Comparison of ENCODE assay signal across 11 cellular contexts in the genomic region with DNA sequence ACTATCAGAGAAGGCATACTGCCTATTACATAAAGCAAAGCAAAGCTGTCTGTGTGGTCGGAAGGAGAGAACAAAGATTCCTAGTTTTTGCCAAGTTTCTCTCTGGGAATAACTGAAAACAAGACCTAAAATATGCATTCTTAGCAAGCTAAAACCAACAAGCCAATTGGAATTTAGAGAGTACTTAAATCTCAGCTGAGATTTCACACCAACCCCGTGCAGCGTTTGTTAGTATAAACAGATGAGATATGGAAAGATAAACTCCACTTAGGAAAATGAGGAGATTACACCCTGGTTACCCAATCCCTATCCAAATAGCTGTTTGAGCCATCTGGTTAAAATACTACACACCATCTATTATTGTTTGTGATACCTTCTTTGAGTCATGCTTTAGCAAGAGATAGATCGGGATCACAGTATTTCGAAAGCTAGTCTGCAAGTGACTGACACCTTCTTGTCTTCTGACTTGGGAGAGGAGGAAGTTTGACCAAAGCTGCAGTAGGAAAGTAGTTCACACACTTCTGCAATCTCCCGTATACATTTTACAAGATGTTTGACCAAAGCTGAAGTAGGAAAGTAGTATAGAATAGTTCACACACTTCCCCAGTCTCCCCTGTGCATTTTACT. TPM values are rescaled to one million over a fixed set of nuclear protein-coding genes. Genes with fewer than 3 reads are reported as not detected.
A peak's percentile ranks its signal among the peaks of the same experiment; 100 is the strongest.
DNase-seq lines count a peak whose midpoint lies in the region; ATAC-seq and TF ChIP-seq lines count a peak whose summit lies in the region.
"Had no signal": no experiment of that assay in that cellular context is flagged by ENCODE, and none has a peak within 500 bp of the region (broad histone marks: within the 10 kb centered on the region; RNA-seq: fewer than 3 reads in every experiment).

No MANE protein-coding gene starts in this region.

- H3K4me3 Mint-ChIP-seq in activated CD8-positive, alpha-beta T cell treated with anti-CD3 and anti-CD28 coated beads for 36 hours = no peak overlapping the region
- H3K4me3 Mint-ChIP-seq: neural progenitor cell had no signal

- no peak overlapping the region for H3K27ac ChIP-seq in esophagus muscularis mucosa (replicated peaks in 1 of 4)
- H3K27ac ChIP-seq: neural progenitor cell had no signal

- H3K36me3 ChIP-seq in endocrine pancreas (ENCODE audit: control insufficient read depth, insufficient read depth, low read length) (no peaks in the 10 kb centered on the region), esophagus muscularis mucosa (peaks cover 0 to 10% (median 8%) of the 10 kb centered on the region in 4 donors)
- H3K36me3 ChIP-seq: neural progenitor cell had no signal

- H3K4me1 ChIP-seq in endocrine pancreas (ENCODE audit: control insufficient read depth, insufficient read depth, low read length) (peaks cover 14% of the 10 kb centered on the region), esophagus muscularis mucosa (peaks cover 12 to 28% (median 25%) of the 10 kb centered on the region in 4 donors)
- H3K4me1 ChIP-seq: neural progenitor cell had no signal

- peak overlapping the region; percentile 1 for H3K4me3 ChIP-seq in endocrine pancreas (ENCODE audit: control insufficient read depth, insufficient read depth, low read length)
- H3K4me3 ChIP-seq in esophagus muscularis mucosa = no peak overlapping the region
- H3K4me3 ChIP-seq: neural progenitor cell had no signal

- POLR2A ChIA-PET in activated CD8-positive, alpha-beta T cell treated with anti-CD3 and anti-CD28 coated beads for 36 hours (lab: Charles Lee) = interaction anchor here (0.7 to 1.2 kb wide), 4 partner anchors 9 to 620 kb away, joined by 3 to 5 read pairs (median 3); a partner anchor contains a TSS

- no peaks in the 10 kb centered on the region for H3K9me3 ChIP-seq in endocrine pancreas (ENCODE audit: control insufficient read depth, low read length)
- H3K9me3 ChIP-seq in esophagus muscularis mucosa = no peaks in the 10 kb centered on the region

- H3K27me3 ChIP-seq in endocrine pancreas (ENCODE audit: control insufficient read depth, insufficient read depth, low read length) = no peaks in the 10 kb centered on the region
- no peaks in the 10 kb centered on the region for H3K27me3 ChIP-seq in esophagus muscularis mucosa
- H3K27me3 ChIP-seq: neural progenitor cell had no signal

- WGBS in esophagus muscularis mucosa = 47% methylated on average over 6 of the region's 6 CpGs

- CTCF ChIA-PET in activated CD8-positive, alpha-beta T cell treated with anti-CD3 and anti-CD28 coated beads for 36 hours (lab: Charles Lee) = interaction anchor here (0.9 to 2.7 kb wide), 3 partner anchors 18 to 50 kb away, joined by 3 to 14 read pairs (median 3); a partner anchor contains a TSS

- TF ChIP-seq CTCF in omental fat pad (IDR thresholded peaks at IDR 0.05) (no peak), esophagus muscularis mucosa (IDR thresholded peaks at IDR 0.05) (no peak)
- TF ChIP-seq CTCF in activated CD8-positive, alpha-beta T cell treated with anti-CD3 and anti-CD28 coated beads for 36 hours (IDR thresholded peaks at IDR 0.05) = no peak

- peaks cover 19% of the 10 kb centered on the region for H3K36me3 Mint-ChIP-seq in activated CD8-positive, alpha-beta T cell treated with anti-CD3 and anti-CD28 coated beads for 36 hours (ENCODE audit: low read depth)

- H3K9ac ChIP-seq in endocrine pancreas (ENCODE audit: control insufficient read depth, insufficient read depth, low read length) = no peak overlapping the region
- H3K9ac ChIP-seq: neural progenitor cell had no signal

- no peaks in the 10 kb centered on the region for H3K9me3 Mint-ChIP-seq in activated CD8-positive, alpha-beta T cell treated with anti-CD3 and anti-CD28 coated beads for 36 hours
- H3K9me3 Mint-ChIP-seq: neural progenitor cell had no signal

- TF ChIP-seq POLR2A in esophagus muscularis mucosa (IDR thresholded peaks at IDR 0.05; ENCODE audit: low read depth) = no peak

- peaks cover 9% of the 10 kb centered on the region for H3K4me1 Mint-ChIP-seq in activated CD8-positive, alpha-beta T cell treated with anti-CD3 and anti-CD28 coated beads for 36 hours (ENCODE audit: low read depth)
- H3K4me1 Mint-ChIP-seq: neural progenitor cell had no signal

- no peaks in the 10 kb centered on the region for H3K27me3 Mint-ChIP-seq in activated CD8-positive, alpha-beta T cell treated with anti-CD3 and anti-CD28 coated beads for 36 hours

- no peak overlapping the region for H3K27ac Mint-ChIP-seq in activated CD8-positive, alpha-beta T cell treated with anti-CD3 and anti-CD28 coated beads for 36 hours
- H3K27ac Mint-ChIP-seq: neural progenitor cell had no signal

- peak; percentile 87 for DNase-seq in EH (ENCODE audit: low read depth)
- DNase-seq in NOMO-1 treated with DMSO at 0.1 percent for 48 hours (lab: John Stamatoyannopoulos, UW; ENCODE audit: unreplicated experiment) = peak; percentile 79
- DNase-seq in omental fat pad (ENCODE audit: low spot score) = no peak
- DNase-seq in activated CD8-positive, alpha-beta T cell treated with anti-CD3 and anti-CD28 coated beads for 36 hours = no peak
- no peak for DNase-seq in esophagus muscularis mucosa (ENCODE audit: extremely low spot score)
- DNase-seq in NCI-H446 (lab: John Stamatoyannopoulos, UW) = no peak
- DNase-seq: activated effector memory CD4-positive, alpha-beta T cell treated with Interleukin-2 at 50 U/mL for 16 hours; NCI-H2029 treated with DMSO at 0.1 percent for 48 hours had no signal

- intact Hi-C loops in activated CD8-positive, alpha-beta T cell treated with anti-CD3 and anti-CD28 coated beads for 36 hours (cut with micrococcal nuclease) = no loop called here
- intact Hi-C loops in esophagus muscularis mucosa (cut with DNase I) = no loop called here

- TF ChIP-seq EP300 in esophagus muscularis mucosa (IDR thresholded peaks at IDR 0.05) = no peak

- ATAC-seq in omental fat pad (ENCODE audit: low FRiP score) (peak; percentile 71), HG02610 (IDR thresholded peaks at IDR 0.05; ENCODE audit: unreplicated experiment) (no peak)
- ATAC-seq in activated CD8-positive, alpha-beta T cell treated with anti-CD3 and anti-CD28 coated beads for 36 hours = no peak

RNA-seq across cellular contexts. Expression of a gene that starts 18.2 kb away (rescaled TPM):
- 10 to 100 TPM; 27.6 to 31.1 (median 27.8) TPM for total RNA-seq in omental fat pad
- 10 to 100 TPM; 32.6 to 33.0 TPM for total RNA-seq in activated CD8-positive, alpha-beta T cell treated with anti-CD3 and anti-CD28 coated beads for 36 hours
- total RNA-seq in esophagus muscularis mucosa = 10 to 100 TPM; 21.2 to 27.3 (median 23.9) TPM

RNA-seq across cellular contexts. Expression of a gene that starts 50.0 kb away (rescaled TPM):
- total RNA-seq in omental fat pad (100 to 1,000 TPM; 119 to 171 (median 128) TPM), esophagus muscularis mucosa (100 to 1,000 TPM; 220 to 267 (median 239) TPM)
- 10 to 100 TPM; 48.2 to 48.6 TPM for total RNA-seq in activated CD8-positive, alpha-beta T cell treated with anti-CD3 and anti-CD28 coated beads for 36 hours

Comparison
In these comparisons a context has a peak if more than half of its experiments do, and no peak if none do; other contexts are left out.
1. DNase-seq: peak in EH (single experiment) and NOMO-1 treated with DMSO at 0.1 percent for 48 hours (single experiment); none in omental fat pad (single experiment), activated CD8-positive, alpha-beta T cell treated with anti-CD3 and anti-CD28 coated beads for 36 hours (single experiment), esophagus muscularis mucosa (single experiment) and NCI-H446 (0 of 2).